1 cellular context compared by ENCODE assay signal in the genomic region with DNA sequence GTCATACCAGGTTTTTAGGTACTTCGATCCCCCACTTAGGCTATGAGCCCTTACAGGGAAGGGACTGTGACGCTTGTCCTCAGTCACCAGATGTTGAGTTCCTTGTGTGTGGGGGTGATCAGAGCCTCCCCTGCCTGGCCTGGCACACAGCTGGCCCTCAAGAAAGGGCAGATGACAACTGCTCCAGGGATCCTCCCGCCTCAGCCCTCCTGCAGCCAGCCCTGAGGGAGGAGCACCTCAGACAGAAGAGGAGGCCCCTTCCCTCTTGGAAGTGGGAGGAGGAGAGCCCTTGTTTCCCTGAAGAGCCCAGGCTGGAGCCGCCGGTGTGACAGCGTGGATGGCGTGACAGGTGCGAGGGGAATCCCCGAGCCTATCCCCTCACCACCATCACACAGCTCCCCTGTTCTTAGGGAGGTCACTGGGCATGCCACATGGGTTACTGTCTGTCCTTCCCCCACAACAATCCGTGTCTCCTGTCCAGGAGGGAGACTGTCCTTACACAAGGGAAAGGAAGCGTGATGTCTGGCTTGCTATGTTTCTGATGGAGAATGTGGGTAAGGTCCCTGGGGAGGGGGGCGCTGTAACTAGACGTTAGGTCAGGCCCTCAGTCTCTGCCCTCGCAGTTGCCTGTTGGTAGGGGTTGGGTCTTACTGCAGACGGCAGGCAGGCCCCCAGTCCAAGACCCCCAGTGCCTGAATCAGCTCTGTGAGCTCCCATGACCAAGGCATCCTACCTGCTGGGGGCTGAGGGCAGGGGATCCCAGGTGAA.
TF ChIP-seq lines count a peak whose summit lies in the region.

No MANE protein-coding gene starts in this region.

TF ChIP-seq in IMR-90, 13 proteins besides CTCF, POLR2A, EP300 and RAD21 (continued from another document):
- TF ChIP-seq MXI1 (IDR thresholded peaks at IDR 0.05; ENCODE audit: borderline replicate concordance, low read depth, low read length) (no peak), SMC3 (IDR thresholded peaks at IDR 0.05; ENCODE audit: low read depth, low read length) (no peak), ELK1 (IDR thresholded peaks at IDR 0.05; ENCODE audit: borderline replicate concordance, low read depth, low read length) (no peak), MAZ (IDR thresholded peaks at IDR 0.05; ENCODE audit: borderline replicate concordance, low read depth, low read length) (no peak), BHLHE40 (IDR thresholded peaks at IDR 0.05; ENCODE audit: low read depth, low read length) (no peak), RFX5 (IDR thresholded peaks at IDR 0.05; ENCODE audit: low read depth, low read length) (no peak), CEBPB (IDR thresholded peaks at IDR 0.05; ENCODE audit: low read depth, low read length) (no peak), NFE2L2 (IDR thresholded peaks at IDR 0.05; ENCODE audit: low read depth, low read length) (no peak), MAFK (IDR thresholded peaks at IDR 0.05; ENCODE audit: low read depth, low read length) (no peak), USF2 (IDR thresholded peaks at IDR 0.05; ENCODE audit: low read depth, low read length) (no peak)
